Comparison of ENCODE assay signal across 2 cellular contexts in genomic region chr4:7909463-7909862, GRCh38.
TF ChIP-seq lines count a peak whose summit lies in the region.

No MANE protein-coding gene starts in this region.

TF ChIP-seq in SK-N-SH, 30 proteins besides CTCF, POLR2A, EP300 and RAD21 (continued from another document):
- TF ChIP-seq USF1 (IDR thresholded peaks at IDR 0.05; ENCODE audit: borderline replicate concordance, low read depth): no peak
- no peak for TF ChIP-seq ZBTB33 (IDR thresholded peaks at IDR 0.05; ENCODE audit: borderline replicate concordance, low read depth)

TF ChIP-seq in SK-N-SH treated with all-trans-retinoic acid at 6 μM for 48 hours, 23 proteins besides CTCF, POLR2A, EP300 and RAD21 (continued from another document):
- TF ChIP-seq PATZ1 (CRISPR knock-in tag; IDR thresholded peaks at IDR 0.05; ENCODE audit: borderline replicate concordance): no peak
- TF ChIP-seq ZFP30 (CRISPR knock-in tag; IDR thresholded peaks at IDR 0.05): no peak
- TF ChIP-seq CREB5 (CRISPR knock-in tag; IDR thresholded peaks at IDR 0.05; ENCODE audit: low read depth): no peak
- TF ChIP-seq GLIS3 (CRISPR knock-in tag; IDR thresholded peaks at IDR 0.05): no peak
- TF ChIP-seq TOX (CRISPR knock-in tag; IDR thresholded peaks at IDR 0.05; ENCODE audit: borderline replicate concordance): no peak
TF ChIP-seq in SK-N-SH treated with all-trans-retinoic acid at 6 μM for 48 hours: peak in this region for 0.
